In the genomic region with DNA sequence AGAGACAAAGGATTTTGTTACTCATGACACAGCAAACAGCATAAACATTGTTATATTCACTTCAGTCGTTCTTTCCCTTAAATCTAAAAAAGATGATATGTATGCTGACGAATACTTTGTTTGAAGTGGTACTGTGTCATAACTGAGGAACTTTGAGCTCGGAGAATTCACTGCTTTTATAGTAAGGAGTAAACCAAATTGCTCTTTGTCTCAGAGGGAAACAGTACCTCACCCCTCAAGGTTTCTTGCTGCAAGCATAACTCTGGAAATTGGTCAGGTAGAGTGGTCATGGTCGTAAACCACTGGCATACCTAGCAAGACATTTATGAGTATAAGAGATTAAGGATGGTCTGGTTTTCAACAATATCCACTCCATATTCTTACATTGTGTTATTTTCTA, we compare ENCODE assay signal across 27 cellular contexts.
"Had no signal": no experiment of that assay in that cellular context is flagged by ENCODE, and none has a peak within 500 bp of the region (broad histone marks: within the 10 kb centered on the region; RNA-seq: fewer than 3 reads in every experiment).

No MANE protein-coding gene starts in this region.

- H3K4me2 ChIP-seq: neural progenitor cell had no signal

- H3K9me3 Mint-ChIP-seq: nephron; stimulated activated effector memory CD8-positive, alpha-beta T cell treated with anti-CD3 and anti-CD28 coated beads, Interleukin-12 subunit alpha, Interleukin-12 subunit beta, amount 100 ng/mL, for 72 hours; stimulated activated naive CD8-positive, alpha-beta T cell treated with anti-CD3 and anti-CD28 coated beads, Interleukin-15, Interleukin-2, amounts not matched to agents 100 ng/mL and 50 ng/mL, for 24 hours had no signal

- H3K9ac ChIP-seq: neural progenitor cell, parathyroid adenoma had no signal

- H3K36me3 Mint-ChIP-seq: neural progenitor cell; stimulated activated effector memory CD8-positive, alpha-beta T cell treated with anti-CD3 and anti-CD28 coated beads, Interleukin-12 subunit alpha, Interleukin-12 subunit beta, amount 100 ng/mL, for 72 hours; stimulated activated naive B cell treated with anti-CD40 and anti-IgM and Interleukin-4, amounts not matched to agents 10 μg/mL and 1 μg/mL and 100 μg/mL, for 72 hours had no signal

- H3K36me3 ChIP-seq: neural progenitor cell, ovary, right lobe of liver, sigmoid colon, stomach, thoracic aorta, thyroid gland, tibial nerve, upper lobe of left lung, vagina had no signal

- H3K4me3 Mint-ChIP-seq: nephron; neural progenitor cell; stimulated activated effector memory CD8-positive, alpha-beta T cell treated with anti-CD3 and anti-CD28 coated beads, Interleukin-12 subunit alpha, Interleukin-12 subunit beta, amount 100 ng/mL, for 72 hours; stimulated activated naive B cell treated with anti-CD40 and anti-IgM and Interleukin-4, amounts not matched to agents 10 μg/mL and 1 μg/mL and 100 μg/mL, for 72 hours; stimulated activated naive CD8-positive, alpha-beta T cell treated with anti-CD3 and anti-CD28 coated beads, Interleukin-15, Interleukin-2, amounts not matched to agents 100 ng/mL and 50 ng/mL, for 24 hours had no signal

- H3K4me1 ChIP-seq: neural progenitor cell, parathyroid adenoma, psoas muscle, right lobe of liver, sigmoid colon, stomach, thyroid gland, upper lobe of left lung, vagina had no signal

- H2AFZ ChIP-seq: neural progenitor cell, parathyroid adenoma had no signal

- H3K27me3 ChIP-seq: ovary, right lobe of liver, sigmoid colon, thyroid gland, tibial nerve, upper lobe of left lung, vagina had no signal

- H3K9me3 ChIP-seq: ovary, psoas muscle, right lobe of liver, thoracic aorta, thyroid gland, vagina had no signal

- H3K4me1 Mint-ChIP-seq: nephron; neural progenitor cell; stimulated activated effector memory CD8-positive, alpha-beta T cell treated with anti-CD3 and anti-CD28 coated beads, Interleukin-12 subunit alpha, Interleukin-12 subunit beta, amount 100 ng/mL, for 72 hours; stimulated activated naive B cell treated with anti-CD40 and anti-IgM and Interleukin-4, amounts not matched to agents 10 μg/mL and 1 μg/mL and 100 μg/mL, for 72 hours had no signal

- H3K27ac Mint-ChIP-seq: nephron; neural progenitor cell; progenitor cell of endocrine pancreas; stimulated activated effector memory CD8-positive, alpha-beta T cell treated with anti-CD3 and anti-CD28 coated beads, Interleukin-12 subunit alpha, Interleukin-12 subunit beta, amount 100 ng/mL, for 72 hours; stimulated activated naive B cell treated with anti-CD40 and anti-IgM and Interleukin-4, amounts not matched to agents 10 μg/mL and 1 μg/mL and 100 μg/mL, for 72 hours; stimulated activated naive CD8-positive, alpha-beta T cell treated with anti-CD3 and anti-CD28 coated beads, Interleukin-15, Interleukin-2, amounts not matched to agents 100 ng/mL and 50 ng/mL, for 24 hours had no signal

- H3K4me3 ChIP-seq: neural progenitor cell, ovary, psoas muscle, right lobe of liver, sigmoid colon, stomach, thoracic aorta, thyroid gland, tibial nerve, upper lobe of left lung, vagina had no signal

- H3K79me2 ChIP-seq: parathyroid adenoma had no signal

- DNase-seq: occipital lobe; ovary; posterior cingulate gyrus; psoas muscle; right cardiac atrium; right lobe of liver; sigmoid colon; small intestine; stimulated activated CD4-positive, alpha-beta T cell treated with anti-CD3 and anti-CD28 coated beads, Interleukin-15, amount 100 ng/mL, for 24 hours; stimulated activated CD4-positive, alpha-beta T cell treated with anti-CD3 and anti-CD28 coated beads, Interleukin-2, amount 100 ng/mL, for 24 hours; stimulated activated CD4-positive, alpha-beta T cell treated with anti-CD3 and anti-CD28 coated beads, Interleukin-2, amount 100 ng/mL, for 48 hours; stimulated activated CD4-positive, alpha-beta T cell treated with anti-CD3 and anti-CD28 coated beads, Interleukin-4, amount 100 ng/mL, for 24 hours; stimulated activated naive B cell treated with anti-CD40 and anti-IgM and Interleukin-4, amounts not matched to agents 10 μg/mL and 1 μg/mL and 100 μg/mL, for 72 hours; stimulated activated naive CD4-positive, alpha-beta T cell treated with Interleukin-2 at 50 U/mL for 16 hours; stomach; thyroid gland; trophoblast cell; upper lobe of left lung had no signal

- ATAC-seq: psoas muscle; right cardiac atrium; right lobe of liver; stimulated activated effector memory CD8-positive, alpha-beta T cell treated with anti-CD3 and anti-CD28 coated beads, Interleukin-12 subunit alpha, Interleukin-12 subunit beta, amount 100 ng/mL, for 72 hours; stimulated activated naive B cell treated with anti-CD40 and anti-IgM and Interleukin-4, amounts not matched to agents 10 μg/mL and 1 μg/mL and 100 μg/mL, for 72 hours had no signal

- H3K27ac ChIP-seq: neural progenitor cell, ovary, parathyroid adenoma, psoas muscle, right lobe of liver, sigmoid colon, stomach, thoracic aorta, thyroid gland, tibial nerve, upper lobe of left lung, vagina had no signal
